In genomic region chr9:100352727-100353505, GRCh38 we compare ENCODE assay signal across 8 cellular contexts. TPM values are rescaled to one million over a fixed set of nuclear protein-coding genes. Genes with fewer than 3 reads are reported as not detected.
DNase-seq lines count a peak whose midpoint lies in the region; ATAC-seq and TF ChIP-seq lines count a peak whose summit lies in the region.

TEX10 (minus strand) TSS chr9:100352942; CDS start chr9:100349363, 3,579 bp downstream.

- ATAC-seq in stimulated activated naive CD8-positive, alpha-beta T cell treated with anti-CD3 and anti-CD28 coated beads, Interleukin-15, Interleukin-2, amounts not matched to agents 100 U/mL and 50 U/mL, for 24 hours: peak; percentile 91

- H3K9me3 Mint-ChIP-seq in nephron: peaks cover 15% of the 10 kb centered on the region

- H3K4me3 Mint-ChIP-seq in nephron: peak within 1 kb of the TSS; percentile 90 to 96 (median 93)

- H3K27ac Mint-ChIP-seq in nephron: peak within 1 kb of the TSS; percentile 70 to 99 (median 94)

- peak; percentile 86 for DNase-seq in EH (ENCODE audit: low read depth)
- DNase-seq in H4 (ENCODE audit: low spot score): peak; percentile 77
- peak; percentile 36 for DNase-seq in LNCaP clone FGC (ENCODE audit: low read depth)
- DNase-seq in activated T-helper 9 cell treated with anti-CD3 and anti-CD28 coated beads, Interleukin-2, amount 50 U/mL, for 16 hours (ENCODE audit: low read depth): peak; percentile 79
- DNase-seq in fibroblast of the aortic adventitia (ENCODE audit: low read depth): peak; percentile 80
- DNase-seq in stimulated activated naive CD8-positive, alpha-beta T cell treated with anti-CD3 and anti-CD28 coated beads, Interleukin-15, Interleukin-2, amounts not matched to agents 100 U/mL and 50 U/mL, for 24 hours: peak; percentile 93

- peaks cover 40% of the 10 kb centered on the region for H3K4me1 Mint-ChIP-seq in nephron

- TF ChIP-seq POLR2A in Raji (IDR thresholded peaks at IDR 0.05; ENCODE audit: insufficient read depth, low read depth, low read length): peak; percentile 97

- H3K27me3 Mint-ChIP-seq in nephron (ENCODE audit: low read depth): no peaks in the 10 kb centered on the region

- TF ChIP-seq CTCF in LNCaP clone FGC (IDR thresholded peaks at IDR 0.05; ENCODE audit: control insufficient read depth, extremely low read depth, insufficient read depth) (no peak), fibroblast of the aortic adventitia (IDR thresholded peaks at IDR 0.05; ENCODE audit: insufficient read depth, low read length) (no peak), nephron (IDR thresholded peaks at IDR 0.05; ENCODE audit: unreplicated experiment in 3 of 3) (no peak)

- H3K36me3 Mint-ChIP-seq in nephron (ENCODE audit: low read depth): peaks cover 37% of the 10 kb centered on the region

- H3K4me3 ChIP-seq in LNCaP clone FGC (ENCODE audit: low read depth, low read length): peak within 1 kb of the TSS; percentile 89
- peak within 1 kb of the TSS; percentile 90 for H3K4me3 ChIP-seq in fibroblast of the aortic adventitia (ENCODE audit: low read depth, low read length)

RNA-seq across cellular contexts. Expression of gene TEX10, which starts in this region (rescaled TPM):
- total RNA-seq in H4 (2014; rRNA removed; shearing (Covaris generic)): 29.4 and 32.7 TPM in 2 replicates
- total RNA-seq in fibroblast of the aortic adventitia (ENCODE audit: low replicate concordance): 36.0 and 41.6 TPM in 2 replicates

Comparison
In these comparisons a context has a peak if more than half of its experiments do, and no peak if none do; other contexts are left out.
1. Peak in every context shown above with its lines: DNase-seq, ATAC-seq and H3K4me3 ChIP-seq.
2. DNase-seq: peak in every context shown above with its lines; median percentile 93 in stimulated activated naive CD8-positive, alpha-beta T cell treated with anti-CD3 and anti-CD28 coated beads, Interleukin-15, Interleukin-2, amounts not matched to agents 100 U/mL and 50 U/mL, for 24 hours; 86 in EH; 80 in fibroblast of the aortic adventitia; 79 in activated T-helper 9 cell treated with anti-CD3 and anti-CD28 coated beads, Interleukin-2, amount 50 U/mL, for 16 hours; 77 in H4; 36 in LNCaP clone FGC.